In the genomic region with DNA sequence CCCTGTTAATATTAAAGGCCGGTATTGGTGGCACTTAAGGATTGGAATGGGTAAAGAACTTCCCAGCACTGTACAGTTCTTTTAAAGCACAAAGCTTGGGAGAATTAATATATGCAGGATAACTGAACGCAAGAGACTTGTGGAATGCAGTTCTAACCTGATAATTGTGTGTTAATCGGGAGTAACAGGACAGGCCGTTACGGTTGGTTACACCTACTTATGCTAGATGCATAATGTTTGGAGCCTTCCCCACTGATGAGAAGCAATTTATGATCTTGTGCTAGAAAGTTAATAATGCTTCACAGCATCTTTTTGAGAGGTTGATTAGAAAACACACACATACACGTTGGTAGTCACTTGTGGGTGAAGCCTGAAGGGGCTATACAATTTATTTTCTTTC, we compare ENCODE assay signal across 20 cellular contexts. TPM values are rescaled to one million over a fixed set of nuclear protein-coding genes. Genes with fewer than 3 reads are reported as not detected.
DNase-seq lines count a peak whose midpoint lies in the region; ATAC-seq and TF ChIP-seq lines count a peak whose summit lies in the region.
"Had no signal": no experiment of that assay in that cellular context is flagged by ENCODE, and none has a peak within 500 bp of the region (broad histone marks: within the 10 kb centered on the region; RNA-seq: fewer than 3 reads in every experiment).

No MANE protein-coding gene starts in this region.

- DNase-seq in left ventricle myocardium inferior (no peak), heart right ventricle (no peak), activated gamma-delta T cell treated with Interleukin-2 at 50 U/mL for 16 hours (no peak), spleen (no peak)
- DNase-seq in effector memory CD8-positive, alpha-beta T cell: no peak
- DNase-seq in activated effector memory CD4-positive, alpha-beta T cell treated with Interleukin-2 at 50 U/mL for 16 hours: no peak
- DNase-seq: cortex of kidney; GF-D8; heart left ventricle; midbrain; NCI-H2107; NCI-H510A treated with DMSO at 0.1 percent for 48 hours; stimulated activated CD4-positive, alpha-beta T cell treated with anti-CD3 and anti-CD28 coated beads, Interleukin-2, amount 100 ng/mL, for 24 hours; stimulated activated naive CD4-positive, alpha-beta T cell treated with Interleukin-2 at 50 U/mL for 16 hours had no signal

- WGBS in heart right ventricle, 2 donors: 48 to 60% methylated on average over 6 of the region's 6 CpGs
- 70 to 86% (median 79%) methylated on average over 6 of the region's 6 CpGs for WGBS in spleen, 5 donors

- H3K27ac ChIP-seq in left ventricle myocardium inferior (replicated peaks): peak overlapping the region; percentile 100
- peak overlapping the region in 3 of 10 donors; percentile 73 to 100 (median 100) for H3K27ac ChIP-seq in heart right ventricle
- no peak overlapping the region for H3K27ac ChIP-seq in spleen
- H3K27ac ChIP-seq: neural progenitor cell, SK-N-MC had no signal

- H3K4me1 Mint-ChIP-seq in effector memory CD8-positive, alpha-beta T cell (ENCODE audit: low read depth in 2 of 2): peaks cover 33 to 53% of the 10 kb centered on the region in 2 donors

- H3K4me1 ChIP-seq in left ventricle myocardium inferior (peaks cover 97% of the 10 kb centered on the region), heart right ventricle (peaks cover 6 to 92% (median 74%) of the 10 kb centered on the region in 9 donors), spleen (peaks cover 12 to 93% (median 37%) of the 10 kb centered on the region in 6 donors)
- H3K4me1 ChIP-seq: neural progenitor cell had no signal

- H3K9me3 ChIP-seq in left ventricle myocardium inferior (replicated peaks): no peaks in the 10 kb centered on the region
- no peaks in the 10 kb centered on the region for H3K9me3 ChIP-seq in heart right ventricle
- no peaks in the 10 kb centered on the region for H3K9me3 ChIP-seq in spleen
- H3K9me3 ChIP-seq: heart left ventricle had no signal

- H3K36me3 Mint-ChIP-seq in effector memory CD8-positive, alpha-beta T cell (ENCODE audit: insufficient read depth): peaks cover 97% of the 10 kb centered on the region

- no peaks in the 10 kb centered on the region for H3K9me3 Mint-ChIP-seq in effector memory CD8-positive, alpha-beta T cell
- H3K9me3 Mint-ChIP-seq: neural progenitor cell, WTC11 had no signal

- no peak for TF ChIP-seq CTCF in left ventricle myocardium inferior (IDR thresholded peaks at IDR 0.05; ENCODE audit: borderline replicate concordance)
- TF ChIP-seq CTCF in heart right ventricle (IDR thresholded peaks at IDR 0.05): no peak
- TF ChIP-seq CTCF in spleen (IDR thresholded peaks at IDR 0.05 in 8 of 11, conservative IDR thresholded peaks at IDR 0.05 in 3 of 11): no peak

- peak overlapping the region; percentile 25 to 38 for H3K27ac Mint-ChIP-seq in effector memory CD8-positive, alpha-beta T cell
- H3K27ac Mint-ChIP-seq: neural progenitor cell had no signal

- H3K27me3 ChIP-seq in left ventricle myocardium inferior (ENCODE audit: low read depth): no peaks in the 10 kb centered on the region
- H3K27me3 ChIP-seq in heart right ventricle: no peaks in the 10 kb centered on the region
- H3K27me3 ChIP-seq in spleen (replicated peaks in 1 of 7): no peaks in the 10 kb centered on the region
- H3K27me3 ChIP-seq: heart left ventricle, neural progenitor cell had no signal

- intact Hi-C loops in left ventricle myocardium inferior (cut with micrococcal nuclease): no loop called here
- intact Hi-C loops in heart right ventricle (cut with DNase I): no loop called here
- intact Hi-C loops in spleen (cut with DNase I; ENCODE audit: low total_unique reads): no loop called here

- H3K27me3 Mint-ChIP-seq in effector memory CD8-positive, alpha-beta T cell: no peaks in the 10 kb centered on the region
- H3K27me3 Mint-ChIP-seq: progenitor cell of endocrine pancreas had no signal

- H3K36me3 ChIP-seq in left ventricle myocardium inferior: peaks cover 100% of the 10 kb centered on the region
- peaks cover 0 to 100% (median 77%) of the 10 kb centered on the region in 9 donors for H3K36me3 ChIP-seq in heart right ventricle
- peaks cover 8 to 100% (median 97%) of the 10 kb centered on the region in 6 donors for H3K36me3 ChIP-seq in spleen

- H3K4me3 Mint-ChIP-seq in effector memory CD8-positive, alpha-beta T cell: no peak overlapping the region
- H3K4me3 Mint-ChIP-seq: neural progenitor cell, WTC11 had no signal

- no peak overlapping the region for H3K4me3 ChIP-seq in left ventricle myocardium inferior
- no peak overlapping the region for H3K4me3 ChIP-seq in heart right ventricle
- no peak overlapping the region for H3K4me3 ChIP-seq in spleen
- H3K4me3 ChIP-seq: heart left ventricle, neural progenitor cell, SK-N-MC had no signal

- ATAC-seq in heart right ventricle: no peak
- ATAC-seq in effector memory CD8-positive, alpha-beta T cell (replicated peaks): no peak
- ATAC-seq: heart left ventricle, WTC11 had no signal

- no peak for TF ChIP-seq POLR2A in spleen (IDR thresholded peaks at IDR 0.05)

RNA-seq across cellular contexts. Expression of a gene that starts 7.0 kb away (rescaled TPM):
- total RNA-seq in left ventricle myocardium inferior: 75.5 TPM
- 10 to 100 TPM; 67.4 to 95.5 (median 77.8) TPM for total RNA-seq in heart right ventricle
- 10 to 100 TPM; 61.6 to 76.2 TPM for polyA plus RNA-seq in heart right ventricle
- 100 to 1,000 TPM in 2 of 7 donors, 10 to 100 TPM in 5; 70.7 to 108 (median 86.3) TPM for total RNA-seq in spleen
- polyA plus RNA-seq in spleen: 10 to 100 TPM; 58.1 to 84.1 (median 73.1) TPM

RNA-seq across cellular contexts. Expression of a gene that starts 12.6 kb away (rescaled TPM):
- total RNA-seq in left ventricle myocardium inferior: 2,012 TPM
- 1,000 to 10,000 TPM; 1,287 to 3,035 (median 2,343) TPM for total RNA-seq in heart right ventricle
- 1,000 to 10,000 TPM in 1 of 2 donors, 100 to 1,000 TPM in 1; 685 to 2,765 TPM for polyA plus RNA-seq in heart right ventricle
- 1 to 10 TPM in 1 of 7 donors, not detected in 6; 2.6 TPM for total RNA-seq in spleen
- 10 to 100 TPM in 1 of 3 donors, 1 to 10 TPM in 2; 1.7 to 39.7 (median 8.2) TPM for polyA plus RNA-seq in spleen
- total RNA-seq: endothelial cell of umbilical vein, progenitor cell of endocrine pancreas had no signal
- polyA plus RNA-seq: endothelial cell of umbilical vein had no signal

RNA-seq across cellular contexts. Expression of a gene that starts 13.6 kb away (rescaled TPM):
- total RNA-seq in left ventricle myocardium inferior (131 TPM), heart right ventricle (100 to 1,000 TPM; 101 to 150 (median 125) TPM), spleen (100 to 1,000 TPM in 1 of 7 donors, 10 to 100 TPM in 6; 48.8 to 103 (median 72.4) TPM)
- polyA plus RNA-seq in heart right ventricle (100 to 1,000 TPM; 173 to 335 TPM), spleen (100 to 1,000 TPM; 118 to 146 (median 143) TPM)

RNA-seq across cellular contexts. Expression of a gene that starts 17.6 kb away (rescaled TPM):
- total RNA-seq in left ventricle myocardium inferior (67.0 TPM), heart right ventricle (10 to 100 TPM; 56.7 to 83.3 (median 73.4) TPM), spleen (10 to 100 TPM; 26.3 to 60.7 (median 33.5) TPM)
- polyA plus RNA-seq in heart right ventricle (10 to 100 TPM; 38.6 to 54.4 TPM), spleen (10 to 100 TPM; 37.1 to 50.3 (median 44.9) TPM)

RNA-seq across cellular contexts. Expression of a gene that starts 24.7 kb away (rescaled TPM):
- total RNA-seq in left ventricle myocardium inferior: 6.5 TPM
- total RNA-seq in heart right ventricle: 1 to 10 TPM; 1.7 to 7.3 (median 4.6) TPM
- 1 to 10 TPM in 1 of 2 donors, under 1 TPM in 1; 0.80 to 4.1 TPM for polyA plus RNA-seq in heart right ventricle
- 1 to 10 TPM in 1 of 7 donors, under 1 TPM in 3, not detected in 3; 0.28 to 1.0 (median 0.75) TPM for total RNA-seq in spleen
- 1 to 10 TPM; 1.2 to 3.0 (median 2.0) TPM for polyA plus RNA-seq in spleen
- total RNA-seq: endothelial cell of umbilical vein, RPMI7951 had no signal

Comparison
In these comparisons a context has a peak if more than half of its experiments do, and no peak if none do; other contexts are left out.
1. RNA of a gene that starts 12.6 kb away (total RNA-seq): 1,287 to 3,035 TPM in heart right ventricle and 2,012 TPM in left ventricle myocardium inferior (single experiment); 2.6 TPM in spleen; every median in the first group is over 100 times any median in the second.